ENCODE assay signal across 9 cellular contexts in the genomic region with DNA sequence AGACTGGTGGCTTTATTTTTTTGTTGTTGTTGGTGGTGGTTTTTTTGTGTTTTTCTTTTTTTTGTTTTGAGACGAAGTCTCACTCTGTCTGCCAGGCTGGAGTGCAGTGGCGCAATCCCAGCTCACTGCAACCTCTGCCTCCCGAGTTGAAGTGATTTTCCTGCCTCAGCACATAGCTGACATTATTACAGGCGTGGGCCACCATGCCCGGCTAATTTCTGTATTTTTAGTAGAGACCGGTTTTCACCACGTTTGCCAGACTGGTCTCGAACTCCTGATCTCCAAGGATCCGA. TPM values are rescaled to one million over a fixed set of nuclear protein-coding genes. Genes with fewer than 3 reads are reported as not detected.
DNase-seq lines count a peak whose midpoint lies in the region; ATAC-seq and TF ChIP-seq lines count a peak whose summit lies in the region.
"Had no signal": no experiment of that assay in that cellular context is flagged by ENCODE, and none has a peak within 500 bp of the region (broad histone marks: within the 10 kb centered on the region; RNA-seq: fewer than 3 reads in every experiment).

No MANE protein-coding gene starts in this region.

- no peak for TF ChIP-seq CTCF in dorsolateral prefrontal cortex (IDR thresholded peaks at IDR 0.05 in 54 of 56, conservative IDR thresholded peaks at IDR 0.05 in 2 of 56; ENCODE audit: low read depth in 1 of 56, partially characterized antibody in 56 of 56)
- TF ChIP-seq CTCF in thyroid gland (IDR thresholded peaks at IDR 0.05): no peak

- peak overlapping the region; percentile 57 to 92 (median 80) for H3K4me3 ChIP-seq in dorsolateral prefrontal cortex
- peak overlapping the region; percentile 58 for H3K4me3 ChIP-seq in mesodermal cell (ENCODE audit: extremely low read depth, insufficient read depth, low read length, poor library complexity, severe bottlenecking)
- H3K4me3 ChIP-seq in thyroid gland (replicated peaks in 1 of 3): peak overlapping the region; percentile 49 to 77 (median 67)

- no peak for TF ChIP-seq POLR2A in thyroid gland (IDR thresholded peaks at IDR 0.05)

- 16 to 20% methylated on average over 8 of the region's 9 CpGs for WGBS in mesodermal cell (ENCODE audit: insufficient coverage in 2 of 2), 2 experiments
- WGBS in thyroid gland, 2 donors: 3 to 7% methylated on average over 6 to 9 of the region's 9 CpGs

- H3K4me1 ChIP-seq in mesodermal cell (ENCODE audit: control insufficient read depth, insufficient read depth, low read length, poor library complexity, severe bottlenecking) (peaks cover 5% of the 10 kb centered on the region), thyroid gland (peaks cover 16 to 19% of the 10 kb centered on the region in 2 donors)

- H3K36me3 ChIP-seq in mesodermal cell (ENCODE audit: control insufficient read depth, insufficient read depth, low read length): peaks cover 30% of the 10 kb centered on the region
- H3K36me3 ChIP-seq in thyroid gland: peaks cover 4 to 5% of the 10 kb centered on the region in 2 donors

- no peak for DNase-seq in activated CD4-positive, alpha-beta T cell treated with anti-CD3 and anti-CD28 coated beads, Interleukin-2, amount 10 ng/mL, durations not matched to agents 24 days and 14 days
- DNase-seq in activated CD4-positive, alpha-beta T cell treated with anti-CD3 and anti-CD28 coated beads for 48 hours: no peak
- DNase-seq in dorsolateral prefrontal cortex (no peak), thyroid gland (no peak), AG08395 (ENCODE audit: low spot score) (no peak), activated gamma-delta T cell (lab: John Stamatoyannopoulos, UW) (no peak)

- peak overlapping the region; percentile 44 to 97 (median 91) for H3K27ac ChIP-seq in dorsolateral prefrontal cortex
- peak overlapping the region; percentile 16 for H3K27ac ChIP-seq in mesodermal cell (ENCODE audit: low read depth, low read length, severe bottlenecking)
- peak overlapping the region; percentile 83 to 87 (median 87) for H3K27ac ChIP-seq in thyroid gland
- H3K27ac ChIP-seq: C4-2B had no signal

- peaks cover 51% of the 10 kb centered on the region for H3K36me3 Mint-ChIP-seq in activated CD4-positive, alpha-beta T cell treated with anti-CD3 and anti-CD28 coated beads, Interleukin-2, amount 10 ng/mL, durations not matched to agents 24 days and 14 days (ENCODE audit: low read depth)

- H3K9me3 ChIP-seq in mesodermal cell (ENCODE audit: control insufficient read depth, low read length) (no peaks in the 10 kb centered on the region), thyroid gland (no peaks in the 10 kb centered on the region)

- H3K27ac Mint-ChIP-seq in activated CD4-positive, alpha-beta T cell treated with anti-CD3 and anti-CD28 coated beads, Interleukin-2, amount 10 ng/mL, durations not matched to agents 24 days and 14 days: peak overlapping the region; percentile 90

- H3K4me3 Mint-ChIP-seq in activated CD4-positive, alpha-beta T cell treated with anti-CD3 and anti-CD28 coated beads, Interleukin-2, amount 10 ng/mL, durations not matched to agents 24 days and 14 days: peak overlapping the region; percentile 97

- H3K4me1 Mint-ChIP-seq in activated CD4-positive, alpha-beta T cell treated with anti-CD3 and anti-CD28 coated beads, Interleukin-2, amount 10 ng/mL, durations not matched to agents 24 days and 14 days: peaks cover 54% of the 10 kb centered on the region

- H3K27me3 Mint-ChIP-seq in activated CD4-positive, alpha-beta T cell treated with anti-CD3 and anti-CD28 coated beads, Interleukin-2, amount 10 ng/mL, durations not matched to agents 24 days and 14 days: no peaks in the 10 kb centered on the region

- intact Hi-C loops in activated CD4-positive, alpha-beta T cell treated with anti-CD3 and anti-CD28 coated beads, Interleukin-2, amount 10 ng/mL, durations not matched to agents 24 days and 14 days (cut with micrococcal nuclease): loop anchor here (2.0 to 5.0 kb wide), 2 partner anchors 34 to 135 kb away; partner anchors contain the start of gene WRNIP1
- intact Hi-C loops in dorsolateral prefrontal cortex (cut with DNase I): loop anchor here in 1 of 2 donors (5.0 kb wide), 1 partner anchor 45 kb away; no protein-coding TSS in a partner anchor
- intact Hi-C loops in thyroid gland (cut with DNase I): no loop called here

- no peak for ATAC-seq in GM21528 (IDR thresholded peaks at IDR 0.05; ENCODE audit: low FRiP score, unreplicated experiment)

- H3K9me3 Mint-ChIP-seq in activated CD4-positive, alpha-beta T cell treated with anti-CD3 and anti-CD28 coated beads, Interleukin-2, amount 10 ng/mL, durations not matched to agents 24 days and 14 days: peaks cover 4% of the 10 kb centered on the region

- no peaks in the 10 kb centered on the region for H3K27me3 ChIP-seq in dorsolateral prefrontal cortex
- H3K27me3 ChIP-seq in thyroid gland: no peaks in the 10 kb centered on the region

RNA-seq across cellular contexts. Expression of gene SERPINB9, which starts 0.7 kb away (rescaled TPM):
- 81.3 and 83.8 TPM in 2 replicates for total RNA-seq in activated CD4-positive, alpha-beta T cell treated with anti-CD3 and anti-CD28 coated beads, Interleukin-2, amount 10 ng/mL, durations not matched to agents 24 days and 14 days
- total RNA-seq in dorsolateral prefrontal cortex (10 to 100 TPM in 114 of 120 experiments, 1 to 10 TPM in 6; 8.0 to 22.0 (median 14.4) TPM), thyroid gland (10 to 100 TPM; 10.4 to 16.5 (median 15.3) TPM)
- polyA plus RNA-seq in mesodermal cell (2013, experiment 1 of 2): 66.1 TPM
- polyA plus RNA-seq in mesodermal cell (2013, experiment 2 of 2): 65.9 TPM

Comparison
In these comparisons a context has a peak if more than half of its experiments do, and no peak if none do; other contexts are left out.
1. H3K27ac ChIP-seq: peak in every context shown above with its lines; median percentile 91 in dorsolateral prefrontal cortex; 87 in thyroid gland; 16 in mesodermal cell.